1 cellular context compared by ENCODE assay signal in the genomic region with DNA sequence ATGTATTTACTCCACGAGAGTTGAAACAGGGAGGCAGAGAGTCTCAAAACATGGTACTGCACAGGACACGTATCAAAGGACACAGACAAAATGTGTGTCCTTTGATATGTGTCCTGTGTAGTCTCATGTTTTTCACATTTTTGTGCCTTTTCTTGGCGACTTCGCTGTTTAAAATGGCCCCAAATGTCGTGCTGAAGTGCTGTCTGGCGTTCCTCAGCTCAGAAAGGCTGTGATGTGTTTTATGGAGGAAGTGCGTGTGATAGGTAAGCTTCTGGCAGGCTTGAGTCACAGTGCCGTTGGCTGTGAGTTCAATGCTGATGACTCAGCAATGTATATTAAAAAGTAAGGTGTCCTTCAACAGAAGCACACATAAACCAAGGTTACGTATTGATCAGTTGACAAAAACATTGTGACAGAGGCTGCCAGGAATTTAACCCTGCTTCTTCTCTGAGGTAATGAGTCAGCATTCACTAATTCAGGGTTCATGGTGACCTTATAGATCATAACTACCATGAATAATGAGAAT.
TF ChIP-seq lines count a peak whose summit lies in the region.

No MANE protein-coding gene starts in this region.

TF ChIP-seq in K562, 482 proteins besides CTCF, POLR2A, EP300 and RAD21 (continued from another document):
- TF ChIP-seq, protein P1, sequence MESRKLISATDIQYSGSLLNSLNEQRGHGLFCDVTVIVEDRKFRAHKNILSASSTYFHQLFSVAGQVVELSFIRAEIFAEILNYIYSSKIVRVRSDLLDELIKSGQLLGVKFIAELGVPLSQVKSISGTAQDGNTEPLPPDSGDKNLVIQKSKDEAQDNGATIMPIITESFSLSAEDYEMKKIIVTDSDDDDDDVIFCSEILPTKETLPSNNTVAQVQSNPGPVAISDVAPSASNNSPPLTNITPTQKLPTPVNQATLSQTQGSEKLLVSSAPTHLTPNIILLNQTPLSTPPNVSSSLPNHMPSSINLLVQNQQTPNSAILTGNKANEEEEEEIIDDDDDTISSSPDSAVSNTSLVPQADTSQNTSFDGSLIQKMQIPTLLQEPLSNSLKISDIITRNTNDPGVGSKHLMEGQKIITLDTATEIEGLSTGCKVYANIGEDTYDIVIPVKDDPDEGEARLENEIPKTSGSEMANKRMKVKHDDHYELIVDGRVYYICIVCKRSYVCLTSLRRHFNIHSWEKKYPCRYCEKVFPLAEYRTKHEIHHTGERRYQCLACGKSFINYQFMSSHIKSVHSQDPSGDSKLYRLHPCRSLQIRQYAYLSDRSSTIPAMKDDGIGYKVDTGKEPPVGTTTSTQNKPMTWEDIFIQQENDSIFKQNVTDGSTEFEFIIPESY (CRISPR knock-in tag; IDR thresholded peaks at IDR 0.05) = no peak
- TF ChIP-seq TGIF2 (CRISPR knock-in tag; IDR thresholded peaks at IDR 0.05) = no peak
- no peak for TF ChIP-seq CEBPB (tag; IDR thresholded peaks at IDR 0.05)
- TF ChIP-seq ZBTB1 (CRISPR knock-in tag; IDR thresholded peaks at IDR 0.05; ENCODE audit: borderline replicate concordance, low read depth) = no peak
- TF ChIP-seq BACH1 (tag; IDR thresholded peaks at IDR 0.05) = peak; percentile 76; the same call in 1 of the 2 replicates
- TF ChIP-seq XRCC5 (IDR thresholded peaks at IDR 0.05; ENCODE audit: low read depth, low read length) = no peak
- 0 out of 2 replicates have a peak, but pooled peaks have one; percentile 13 for TF ChIP-seq ZNF24 (IDR thresholded peaks at IDR 0.05)
- TF ChIP-seq FOSL1 (tag; conservative IDR thresholded peaks at IDR 0.05) = peak; percentile 63
- TF ChIP-seq C11orf30 (IDR thresholded peaks at IDR 0.05; ENCODE audit: low read depth) = peak; percentile 94
- TF ChIP-seq, protein P2, sequence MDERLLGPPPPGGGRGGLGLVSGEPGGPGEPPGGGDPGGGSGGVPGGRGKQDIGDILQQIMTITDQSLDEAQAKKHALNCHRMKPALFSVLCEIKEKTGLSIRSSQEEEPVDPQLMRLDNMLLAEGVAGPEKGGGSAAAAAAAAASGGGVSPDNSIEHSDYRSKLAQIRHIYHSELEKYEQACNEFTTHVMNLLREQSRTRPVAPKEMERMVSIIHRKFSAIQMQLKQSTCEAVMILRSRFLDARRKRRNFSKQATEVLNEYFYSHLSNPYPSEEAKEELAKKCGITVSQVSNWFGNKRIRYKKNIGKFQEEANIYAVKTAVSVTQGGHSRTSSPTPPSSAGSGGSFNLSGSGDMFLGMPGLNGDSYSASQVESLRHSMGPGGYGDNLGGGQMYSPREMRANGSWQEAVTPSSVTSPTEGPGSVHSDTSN (CRISPR knock-in tag; IDR thresholded peaks at IDR 0.05; ENCODE audit: low read depth) = no peak
- TF ChIP-seq, protein P2 (tag; conservative IDR thresholded peaks at IDR 0.05; ENCODE audit: low read depth) = peak; percentile 46; the same call in 1 of the 2 replicates
- no peak for TF ChIP-seq EP400 (IDR thresholded peaks at IDR 0.05)
- no peak for TF ChIP-seq ZBTB11 (CRISPR knock-in tag; IDR thresholded peaks at IDR 0.05)
- TF ChIP-seq CREM (IDR thresholded peaks at IDR 0.05; ENCODE audit: low read depth) = peak; percentile 58
- TF ChIP-seq BCLAF1 (IDR thresholded peaks at IDR 0.05; ENCODE audit: borderline replicate concordance in 1 of 2, control insufficient read depth in 1 of 2, low read depth in 2 of 2, low read length in 1 of 2) = no peak
- TF ChIP-seq ATF7 (IDR thresholded peaks at IDR 0.05) = no peak
- TF ChIP-seq YY1 (IDR thresholded peaks at IDR 0.05; ENCODE audit: borderline replicate concordance in 1 of 3, control insufficient read depth in 1 of 3, extremely low read depth in 1 of 3, insufficient read depth in 3 of 3, insufficient read length in 1 of 3, insufficient replicate concordance in 2 of 3, low read depth in 1 of 3, low read length in 2 of 3) = peak in 1 of 3 experiments; percentile 81
- peak; percentile 88 for TF ChIP-seq L3MBTL2 (IDR thresholded peaks at IDR 0.05)
- peak; percentile 90 for TF ChIP-seq NFE2 (IDR thresholded peaks at IDR 0.05; ENCODE audit: low read depth)
- peak; percentile 89 for TF ChIP-seq MAFK (IDR thresholded peaks at IDR 0.05; ENCODE audit: low read length)
- TF ChIP-seq ZNF174 (CRISPR knock-in tag; IDR thresholded peaks at IDR 0.05) = no peak
- no peak for TF ChIP-seq DEAF1 (CRISPR knock-in tag; IDR thresholded peaks at IDR 0.05)
- TF ChIP-seq NBN (IDR thresholded peaks at IDR 0.05; ENCODE audit: low read depth) = no peak
- TF ChIP-seq MEIS2 (IDR thresholded peaks at IDR 0.05; ENCODE audit: partially characterized antibody) = peak; percentile 59
- no peak for TF ChIP-seq ETV5 (CRISPR knock-in tag; IDR thresholded peaks at IDR 0.05; ENCODE audit: low read depth)
- TF ChIP-seq JUND (IDR thresholded peaks at IDR 0.05; ENCODE audit: borderline replicate concordance, low read depth, low read length) = 0 out of 2 replicates have a peak, but pooled peaks have one; percentile 4
- TF ChIP-seq JUND (tag; IDR thresholded peaks at IDR 0.05; ENCODE audit: borderline replicate concordance, low read depth, low read length) = peak; percentile 47; the same call in 1 of the 3 replicates
- peak; percentile 34 for TF ChIP-seq ATF3 (IDR thresholded peaks at IDR 0.05)
- no peak for TF ChIP-seq ATF3 (CRISPR knock-in tag; conservative IDR thresholded peaks at IDR 0.05)
